In genomic region chr13:75670496-75670895, GRCh38 we compare ENCODE assay signal across 1 cellular context.
TF ChIP-seq lines count a peak whose summit lies in the region.

No MANE protein-coding gene starts in this region.

TF ChIP-seq in SK-N-SH treated with all-trans-retinoic acid at 6 μM for 48 hours, 23 proteins besides CTCF, POLR2A, EP300 and RAD21 (continued from another document):
- TF ChIP-seq CSRNP3 (CRISPR knock-in tag; IDR thresholded peaks at IDR 0.05) = no peak
TF ChIP-seq in SK-N-SH treated with all-trans-retinoic acid at 6 μM for 48 hours: peak in this region for 0.
